Comparison of ENCODE assay signal across 10 cellular contexts in the genomic region with DNA sequence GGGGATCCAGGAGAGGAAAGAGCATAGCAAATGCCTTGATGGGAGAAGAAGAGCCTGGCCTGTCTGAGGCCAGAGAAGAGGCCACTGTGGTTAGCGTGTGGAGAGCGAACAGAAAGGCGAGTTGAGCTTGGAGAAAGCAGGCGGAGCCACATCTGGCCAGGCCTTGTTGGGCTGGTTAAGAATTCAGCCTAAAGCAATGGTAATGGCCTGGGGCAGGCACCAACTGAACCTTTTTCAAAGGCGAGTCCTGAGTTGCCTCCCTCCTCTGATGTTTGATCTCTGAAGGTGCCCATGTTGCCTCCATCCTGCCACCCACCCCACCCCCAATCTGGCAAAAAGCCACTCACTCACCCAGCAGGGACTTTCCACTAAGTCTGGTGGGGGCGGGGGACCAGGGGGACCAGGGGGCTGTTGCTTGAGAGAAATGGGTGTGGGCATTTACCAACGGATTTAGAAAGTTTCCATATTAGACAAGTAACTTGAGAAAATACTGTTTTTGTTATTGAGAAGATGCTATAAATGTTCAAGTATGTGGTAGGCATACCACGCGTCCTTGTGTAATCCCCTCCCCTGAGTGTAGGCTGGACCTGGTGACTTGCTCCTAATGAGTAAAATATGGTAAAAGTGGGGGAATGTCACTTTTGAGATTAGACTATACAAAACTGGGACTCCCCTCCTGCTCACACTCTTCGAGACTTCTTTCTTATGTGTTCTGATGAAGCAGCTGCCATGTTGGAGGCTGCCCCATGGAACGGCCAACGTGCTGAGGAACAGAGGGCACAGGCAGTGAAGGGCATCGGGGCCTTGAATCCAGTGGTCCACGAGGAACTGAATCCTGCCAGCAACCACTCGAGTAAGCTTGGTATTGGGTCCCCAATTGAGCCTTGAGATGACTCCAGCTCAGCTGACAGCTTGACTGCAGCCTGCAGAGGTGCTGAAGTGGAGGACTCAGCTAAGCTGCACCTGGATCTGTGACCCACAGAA. TPM values are rescaled to one million over a fixed set of nuclear protein-coding genes. Genes with fewer than 3 reads are reported as not detected.
A peak's percentile ranks its signal among the peaks of the same experiment; 100 is the strongest.
DNase-seq lines count a peak whose midpoint lies in the region; ATAC-seq, FAIRE-seq and TF ChIP-seq lines count a peak whose summit lies in the region.
"Had no signal": no experiment of that assay in that cellular context is flagged by ENCODE, and none has a peak within 500 bp of the region (broad histone marks: within the 10 kb centered on the region; RNA-seq: fewer than 3 reads in every experiment).

No MANE protein-coding gene starts in this region.

- DNase-seq in CD4-positive, alpha-beta memory T cell = peak; percentile 53 to 85 (median 58)
- peak; percentile 59 to 75 for DNase-seq in activated naive CD4-positive, alpha-beta T cell treated with anti-CD3 and anti-CD28 coated beads, Interleukin-2, amount 50 U/mL, for 72 hours (ENCODE audit: low spot score in 2 of 2)
- peak; percentile 77 to 86 (median 78) for DNase-seq in stimulated activated CD4-positive, alpha-beta T cell treated with anti-CD3 and anti-CD28 coated beads, Interleukin-12 subunit alpha, Interleukin-12 subunit beta, amount 100 ng/mL, for 48 hours (ENCODE audit: low read depth in 2 of 3, low spot score in 1 of 3)
- DNase-seq in NAMALWA (ENCODE audit: low spot score) (no peak), D721Med (ENCODE audit: insufficient read length, low spot score) (no peak), NCI-H446 (lab: John Stamatoyannopoulos, UW) (no peak)
- DNase-seq: NCI-H526 had no signal

- ATAC-seq in activated naive CD4-positive, alpha-beta T cell treated with anti-CD3 and anti-CD28 coated beads, Interleukin-2, amount 50 U/mL, for 72 hours = peak; percentile 86 to 87
- no peak for ATAC-seq in GM19324 (IDR thresholded peaks at IDR 0.05; ENCODE audit: low FRiP score, unreplicated experiment)

- peak overlapping the region; percentile 78 to 100 (median 84) for H3K27ac Mint-ChIP-seq in CD4-positive, alpha-beta memory T cell
- peak overlapping the region; percentile 87 for H3K27ac Mint-ChIP-seq in T-helper 1 cell treated with Interleukin-12 subunit alpha and Interleukin-12 subunit beta and Interleukin-4 antibody, amounts not matched to agents 30 μg/mL and 1 μg/mL, for 36 hours
- H3K27ac Mint-ChIP-seq in activated naive CD4-positive, alpha-beta T cell treated with anti-CD3 and anti-CD28 coated beads, Interleukin-2, amount 50 U/mL, for 72 hours = peak overlapping the region; percentile 70 to 95

- peaks cover 0 to 2% of the 10 kb centered on the region in 2 donors for H3K27me3 Mint-ChIP-seq in CD4-positive, alpha-beta memory T cell
- H3K27me3 Mint-ChIP-seq in T-helper 1 cell treated with Interleukin-12 subunit alpha and Interleukin-12 subunit beta and Interleukin-4 antibody, amounts not matched to agents 30 μg/mL and 1 μg/mL, for 36 hours (ENCODE audit: low read depth) = no peaks in the 10 kb centered on the region

- intact Hi-C loops in CD4-positive, alpha-beta memory T cell (cut with micrococcal nuclease) = loop anchor here (5.0 to 10.0 kb wide), 2 partner anchors 229 to 326 kb away; no protein-coding TSS in a partner anchor

- H3K36me3 Mint-ChIP-seq in CD4-positive, alpha-beta memory T cell = peaks cover 0 to 4% of the 10 kb centered on the region in 2 donors
- peaks cover 21% of the 10 kb centered on the region for H3K36me3 Mint-ChIP-seq in T-helper 1 cell treated with Interleukin-12 subunit alpha and Interleukin-12 subunit beta and Interleukin-4 antibody, amounts not matched to agents 30 μg/mL and 1 μg/mL, for 36 hours (ENCODE audit: low read depth)
- peaks cover 0 to 30% of the 10 kb centered on the region in 2 donors for H3K36me3 Mint-ChIP-seq in activated naive CD4-positive, alpha-beta T cell treated with anti-CD3 and anti-CD28 coated beads, Interleukin-2, amount 50 U/mL, for 72 hours

- peaks cover 57 to 82% (median 65%) of the 10 kb centered on the region in 4 donors for H3K4me1 Mint-ChIP-seq in CD4-positive, alpha-beta memory T cell
- H3K4me1 Mint-ChIP-seq in T-helper 1 cell treated with Interleukin-12 subunit alpha and Interleukin-12 subunit beta and Interleukin-4 antibody, amounts not matched to agents 30 μg/mL and 1 μg/mL, for 36 hours (ENCODE audit: low read depth) = peaks cover 65% of the 10 kb centered on the region

- no peaks in the 10 kb centered on the region for H3K36me3 ChIP-seq in CD4-positive, alpha-beta memory T cell (ENCODE audit: insufficient read depth, low read length)

- H3K27ac ChIP-seq in CD4-positive, alpha-beta memory T cell (ENCODE audit: low read depth, low read length) = no peak overlapping the region

- H3K4me1 ChIP-seq in CD4-positive, alpha-beta memory T cell (ENCODE audit: insufficient read depth, low read length) = peaks cover 77% of the 10 kb centered on the region

- H3K9me3 ChIP-seq in CD4-positive, alpha-beta memory T cell (ENCODE audit: control insufficient read depth in 1 of 2, low read length in 2 of 2) = no peaks in the 10 kb centered on the region

- POLR2A ChIA-PET in CD4-positive, alpha-beta memory T cell (lab: Charles Lee; ENCODE audit: partially characterized antibody) = interaction anchor here (1.2 to 24.9 kb wide), 15 partner anchors 12 to 173 kb away, joined by 3 to 1088 read pairs (median 24); a partner anchor contains a TSS

- H3K9me3 Mint-ChIP-seq in CD4-positive, alpha-beta memory T cell = peaks cover 0 to 12% (median 3%) of the 10 kb centered on the region in 8 donors
- H3K9me3 Mint-ChIP-seq in T-helper 1 cell treated with Interleukin-12 subunit alpha and Interleukin-12 subunit beta and Interleukin-4 antibody, amounts not matched to agents 30 μg/mL and 1 μg/mL, for 36 hours = no peaks in the 10 kb centered on the region
- peaks cover 0 to 4% of the 10 kb centered on the region in 2 donors for H3K9me3 Mint-ChIP-seq in activated naive CD4-positive, alpha-beta T cell treated with anti-CD3 and anti-CD28 coated beads, Interleukin-2, amount 50 U/mL, for 72 hours

- CTCF ChIA-PET in CD4-positive, alpha-beta memory T cell (lab: Charles Lee; ENCODE audit: partially characterized antibody) = interaction anchor here (0.7 to 19.9 kb wide), 26 partner anchors 9 to 235 kb away, joined by 3 to 512 read pairs (median 13); a partner anchor contains a TSS

- no peaks in the 10 kb centered on the region for H3K27me3 ChIP-seq in CD4-positive, alpha-beta memory T cell (ENCODE audit: insufficient read depth, low read length)

- peak overlapping the region in 7 of 8 donors; percentile 27 to 75 (median 37) for H3K4me3 Mint-ChIP-seq in CD4-positive, alpha-beta memory T cell
- H3K4me3 Mint-ChIP-seq in T-helper 1 cell treated with Interleukin-12 subunit alpha and Interleukin-12 subunit beta and Interleukin-4 antibody, amounts not matched to agents 30 μg/mL and 1 μg/mL, for 36 hours = peak overlapping the region; percentile 33

- no peak overlapping the region for H3K4me3 ChIP-seq in CD4-positive, alpha-beta memory T cell (ENCODE audit: low read length in 2 of 2)

- no peak for TF ChIP-seq CTCF in D721Med (IDR thresholded peaks at IDR 0.05; ENCODE audit: insufficient read depth, missing control alignments)

- FAIRE-seq in D721Med (lab: Jason Lieb, UNC) = no peak

RNA-seq across cellular contexts. Expression of a gene that starts 29.9 kb away (rescaled TPM):
- 1 to 10 TPM in 1 of 2 experiments, under 1 TPM in 1; 0.25 to 1.8 TPM for total RNA-seq in CD4-positive, alpha-beta memory T cell
- under 1 TPM; 0.18 to 0.33 TPM for polyA plus RNA-seq in CD4-positive, alpha-beta memory T cell
- 10 to 100 TPM in 1 of 2 donors, 1 to 10 TPM in 1; 1.7 to 11.6 TPM for total RNA-seq in activated naive CD4-positive, alpha-beta T cell treated with anti-CD3 and anti-CD28 coated beads, Interleukin-2, amount 50 U/mL, for 72 hours
- total RNA-seq: lung microvascular endothelial cell had no signal

RNA-seq across cellular contexts. Expression of a gene that starts 34.0 kb away (rescaled TPM):
- 100 to 1,000 TPM; 268 to 269 TPM for total RNA-seq in CD4-positive, alpha-beta memory T cell
- polyA plus RNA-seq in CD4-positive, alpha-beta memory T cell = 100 to 1,000 TPM; 436 to 502 TPM
- 100 to 1,000 TPM; 287 to 301 TPM for total RNA-seq in activated naive CD4-positive, alpha-beta T cell treated with anti-CD3 and anti-CD28 coated beads, Interleukin-2, amount 50 U/mL, for 72 hours
- total RNA-seq: lung microvascular endothelial cell had no signal

Comparison
In these comparisons a context has a peak if more than half of its experiments do, and no peak if none do; other contexts are left out.
1. DNase-seq: peak in CD4-positive, alpha-beta memory T cell (5 of 5), activated naive CD4-positive, alpha-beta T cell treated with anti-CD3 and anti-CD28 coated beads, Interleukin-2, amount 50 U/mL, for 72 hours (2 of 2) and stimulated activated CD4-positive, alpha-beta T cell treated with anti-CD3 and anti-CD28 coated beads, Interleukin-12 subunit alpha, Interleukin-12 subunit beta, amount 100 ng/mL, for 48 hours (3 of 3); none in NAMALWA (single experiment), D721Med (single experiment) and NCI-H446 (0 of 2).
2. Peak in every context shown above with its lines, with median percentiles within 50 percentile points of each other: H3K27ac Mint-ChIP-seq.